In genomic region chr1:12464028-12464427, GRCh38 we compare ENCODE assay signal across 13 cellular contexts.
DNase-seq lines count a peak whose midpoint lies in the region; ATAC-seq, FAIRE-seq and TF ChIP-seq lines count a peak whose summit lies in the region.
"Had no signal": no experiment of that assay in that cellular context is flagged by ENCODE, and none has a peak within 500 bp of the region (broad histone marks: within the 10 kb centered on the region; RNA-seq: fewer than 3 reads in every experiment).

No MANE protein-coding gene starts in this region.

- BruUV-seq in K562 (replicated peaks; lab: Mats Ljungman, UMichigan) = no TSS peak

- TF ChIP-seq RAD21 in K562 (CRISPR knock-in tag; conservative IDR thresholded peaks at IDR 0.05 in 1 of 2, IDR thresholded peaks at IDR 0.05 in 1 of 2) = no peak

- H3K79me2 ChIP-seq in K562 (ENCODE audit: control insufficient read depth, insufficient read depth, low read length) = no peaks in the 10 kb centered on the region

- H3K4me2 ChIP-seq in K562 (ENCODE audit: insufficient read depth, low read length) = 0 out of 2 replicates have a peak overlapping the region, but pooled peaks have one; percentile 5

- H3K9me1 ChIP-seq in K562 (ENCODE audit: control insufficient read depth, insufficient read depth, low read length) = no peaks in the 10 kb centered on the region

- TF ChIP-seq POLR2A in K562 (conservative IDR thresholded peaks at IDR 0.05) (no peak), prostate gland (IDR thresholded peaks at IDR 0.05) (no peak)

- TF ChIP-seq EP300 in K562 (IDR thresholded peaks at IDR 0.05; ENCODE audit: low read length) = peak; percentile 36; the same call in 1 of the 2 replicates

- WGBS in K562 (ENCODE audit: insufficient coverage, low coverage, missing lambda C conversion rate) = 2% methylated on average over 3 of the region's 3 CpGs
- WGBS in prostate gland = 15% methylated on average over 3 of the region's 3 CpGs
- WGBS in aorta, 2 donors = 8 to 13% methylated on average over 3 of the region's 3 CpGs

- H3K36me3 ChIP-seq in K562 (ENCODE audit: control insufficient read depth, insufficient read depth, low read length) = peaks cover 60% of the 10 kb centered on the region
- peaks cover 8% of the 10 kb centered on the region for H3K36me3 ChIP-seq in right atrium auricular region
- H3K36me3 ChIP-seq in prostate gland = no peaks in the 10 kb centered on the region
- no peaks in the 10 kb centered on the region for H3K36me3 ChIP-seq in aorta (ENCODE audit: control insufficient read depth in 1 of 2, insufficient read depth in 2 of 2, low read length in 1 of 2)

- H3K9ac ChIP-seq in K562 (ENCODE audit: insufficient read depth in 1 of 2, low read depth in 2 of 2, low read length in 2 of 2) = peak overlapping the region in 1 of 2 experiments; percentile 50; a peak in 2 of 4 replicates

- in situ Hi-C loops in K562 (cut with MboI) = no loop called here

- ATAC-seq in K562 = peak; percentile 6; the same call in 2 of the 3 replicates
- ATAC-seq in aorta (ENCODE audit: low FRiP score) = peak; percentile 72
- no peak for ATAC-seq in HG03457 (IDR thresholded peaks at IDR 0.05; ENCODE audit: unreplicated experiment)

- H3K27ac ChIP-seq in K562 (ENCODE audit: extremely low read depth, low read depth, low read length) (peak overlapping the region; percentile 50), right atrium auricular region (peak overlapping the region; percentile 46), prostate gland (peak overlapping the region; percentile 68 to 76), aorta (ENCODE audit: low read depth in 1 of 2, low read length in 2 of 2) (peak overlapping the region; percentile 52 to 66)
- H3K27ac ChIP-seq: epithelial cell of prostate had no signal

- no peak for TF ChIP-seq CTCF in K562 (IDR thresholded peaks at IDR 0.05 in 2 of 3, conservative IDR thresholded peaks at IDR 0.05 in 1 of 3; ENCODE audit: insufficient read depth in 2 of 3, low read depth in 1 of 3, low read length in 3 of 3)
- no peak for TF ChIP-seq CTCF in right atrium auricular region (IDR thresholded peaks at IDR 0.05)
- no peak for TF ChIP-seq CTCF in prostate gland (IDR thresholded peaks at IDR 0.05)

- H3K9me3 ChIP-seq in K562 (replicated peaks; ENCODE audit: control insufficient read depth, insufficient read depth, low read depth, low read length) (no peaks in the 10 kb centered on the region), right atrium auricular region (no peaks in the 10 kb centered on the region), prostate gland (no peaks in the 10 kb centered on the region), aorta (ENCODE audit: control insufficient read depth, low read length) (no peaks in the 10 kb centered on the region)

- CTCF ChIA-PET in K562 (lab: Yijun Ruan, JAX; ENCODE audit: low intra/inter-chr PET ratio) = no interaction called here

- no peak for FAIRE-seq in K562 (lab: Jason Lieb, UNC)

- H3K4me3 ChIP-seq in K562 (no peak overlapping the region), right atrium auricular region (no peak overlapping the region), prostate gland (no peak overlapping the region), aorta (ENCODE audit: low read length in 2 of 2) (no peak overlapping the region)

- POLR2A ChIA-PET in K562 (lab: Yijun Ruan, JAX) = interaction anchor here (0.6 to 0.8 kb wide), 2 partner anchors 8 to 1216 kb away, joined by 3 read pairs; no protein-coding TSS in a partner anchor

- no peaks in the 10 kb centered on the region for H4K20me1 ChIP-seq in K562 (replicated peaks; ENCODE audit: control insufficient read depth, insufficient read depth, low read length)

- H3K27me3 ChIP-seq in K562 (ENCODE audit: control insufficient read depth in 2 of 2, insufficient read depth in 2 of 2, low read length in 2 of 2) (no peaks in the 10 kb centered on the region), right atrium auricular region (no peaks in the 10 kb centered on the region), prostate gland (replicated peaks; ENCODE audit: insufficient read depth) (no peaks in the 10 kb centered on the region), aorta (ENCODE audit: control insufficient read depth in 1 of 2, insufficient read depth in 2 of 2, low read length in 1 of 2) (no peaks in the 10 kb centered on the region)

- intact Hi-C loops in K562 (cut with micrococcal nuclease) = no loop called here
- intact Hi-C loops in prostate gland (cut with DNase I) = no loop called here
- intact Hi-C loops in aorta (cut with DNase I) = loop anchor here (5.0 to 10.0 kb wide), 3 partner anchors 42 to 151 kb away; partner anchors contain the start of gene DHRS3 (in 1 of the 2)

- peaks cover 43 to 77% of the 10 kb centered on the region in 2 experiments for H3K4me1 ChIP-seq in K562 (replicated peaks in 1 of 2; ENCODE audit: control insufficient read depth in 2 of 2, insufficient read depth in 2 of 2, low read length in 2 of 2)
- H3K4me1 ChIP-seq in right atrium auricular region = peaks cover 0 to 51% of the 10 kb centered on the region in 2 donors
- H3K4me1 ChIP-seq in prostate gland (replicated peaks) = peaks cover 39% of the 10 kb centered on the region
- peaks cover 4 to 39% of the 10 kb centered on the region in 2 donors for H3K4me1 ChIP-seq in aorta (ENCODE audit: control insufficient read depth in 1 of 2, insufficient read depth in 2 of 2, low read length in 2 of 2)

- DNase-seq in K562 (ENCODE audit: extremely low read depth in 1 of 4, low spot score in 3 of 4) (peak in 2 of 4 experiments; percentile 53 to 70), right atrium auricular region (ENCODE audit: low spot score) (no peak), prostate gland (ENCODE audit: low spot score) (no peak), aorta (peak in 1 of 2 donors; percentile 66), AG20443 (ENCODE audit: low spot score) (no peak)
- DNase-seq in effector CD4-positive, alpha-beta T cell = no peak
- DNase-seq: activated CD4-positive, alpha-beta T cell treated with anti-CD3 and anti-CD28 coated beads for 4 hours; activated naive CD8-positive, alpha-beta T cell treated with anti-CD3 and anti-CD28 coated beads, Interleukin-2, amount 10 ng/mL, durations not matched to agents 7 days and 5 days; CD4-positive, alpha-beta T cell; stimulated activated CD4-positive, alpha-beta T cell treated with anti-CD3 and anti-CD28 coated beads, Interleukin-12 subunit alpha, Interleukin-12 subunit beta, amount 100 ng/mL, for 4 hours; T-helper 9 cell had no signal

- H2AFZ ChIP-seq in K562 (ENCODE audit: low read depth, low read length) = no peak overlapping the region; the same call in 1 of the 2 replicates

TF ChIP-seq in K562, 482 proteins besides CTCF, POLR2A, EP300 and RAD21 (continues in another document):
- TF ChIP-seq MECOM (CRISPR knock-in tag; IDR thresholded peaks at IDR 0.05) (peak; percentile 29; the same call in 1 of the 2 replicates), NFIC (IDR thresholded peaks at IDR 0.05) (0 out of 2 replicates have a peak, but pooled peaks have one; percentile 11), ARID1B (IDR thresholded peaks at IDR 0.05) (peak; percentile 72), CREM (IDR thresholded peaks at IDR 0.05; ENCODE audit: low read depth) (no peak), CBFA2T3 (IDR thresholded peaks at IDR 0.05) (peak; percentile 53), SP1 (CRISPR knock-in tag; IDR thresholded peaks at IDR 0.05) (no peak), TCF3 (CRISPR knock-in tag; IDR thresholded peaks at IDR 0.05) (peak; percentile 48; the same call in 1 of the 2 replicates), POLR2H (tag; IDR thresholded peaks at IDR 0.05; ENCODE audit: low read depth) (no peak), MEIS2 (IDR thresholded peaks at IDR 0.05; ENCODE audit: partially characterized antibody) (peak; percentile 55)
- TF ChIP-seq, protein P1, sequence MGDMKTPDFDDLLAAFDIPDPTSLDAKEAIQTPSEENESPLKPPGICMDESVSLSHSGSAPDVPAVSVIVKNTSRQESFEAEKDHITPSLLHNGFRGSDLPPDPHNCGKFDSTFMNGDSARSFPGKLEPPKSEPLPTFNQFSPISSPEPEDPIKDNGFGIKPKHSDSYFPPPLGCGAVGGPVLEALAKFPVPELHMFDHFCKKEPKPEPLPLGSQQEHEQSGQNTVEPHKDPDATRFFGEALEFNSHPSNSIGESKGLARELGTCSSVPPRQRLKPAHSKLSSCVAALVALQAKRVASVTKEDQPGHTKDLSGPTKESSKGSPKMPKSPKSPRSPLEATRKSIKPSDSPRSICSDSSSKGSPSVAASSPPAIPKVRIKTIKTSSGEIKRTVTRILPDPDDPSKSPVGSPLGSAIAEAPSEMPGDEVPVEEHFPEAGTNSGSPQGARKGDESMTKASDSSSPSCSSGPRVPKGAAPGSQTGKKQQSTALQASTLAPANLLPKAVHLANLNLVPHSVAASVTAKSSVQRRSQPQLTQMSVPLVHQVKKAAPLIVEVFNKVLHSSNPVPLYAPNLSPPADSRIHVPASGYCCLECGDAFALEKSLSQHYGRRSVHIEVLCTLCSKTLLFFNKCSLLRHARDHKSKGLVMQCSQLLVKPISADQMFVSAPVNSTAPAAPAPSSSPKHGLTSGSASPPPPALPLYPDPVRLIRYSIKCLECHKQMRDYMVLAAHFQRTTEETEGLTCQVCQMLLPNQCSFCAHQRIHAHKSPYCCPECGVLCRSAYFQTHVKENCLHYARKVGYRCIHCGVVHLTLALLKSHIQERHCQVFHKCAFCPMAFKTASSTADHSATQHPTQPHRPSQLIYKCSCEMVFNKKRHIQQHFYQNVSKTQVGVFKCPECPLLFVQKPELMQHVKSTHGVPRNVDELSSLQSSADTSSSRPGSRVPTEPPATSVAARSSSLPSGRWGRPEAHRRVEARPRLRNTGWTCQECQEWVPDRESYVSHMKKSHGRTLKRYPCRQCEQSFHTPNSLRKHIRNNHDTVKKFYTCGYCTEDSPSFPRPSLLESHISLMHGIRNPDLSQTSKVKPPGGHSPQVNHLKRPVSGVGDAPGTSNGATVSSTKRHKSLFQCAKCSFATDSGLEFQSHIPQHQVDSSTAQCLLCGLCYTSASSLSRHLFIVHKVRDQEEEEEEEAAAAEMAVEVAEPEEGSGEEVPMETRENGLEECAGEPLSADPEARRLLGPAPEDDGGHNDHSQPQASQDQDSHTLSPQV (IDR thresholded peaks at IDR 0.05) = peak; percentile 60

Comparison
In these comparisons a context has a peak if more than half of its experiments do, and no peak if none do; other contexts are left out.
1. intact Hi-C loops: an anchor here in aorta (5.0 to 10.0 kb wide); none called in K562 and prostate gland.